Comparison of ENCODE assay signal across 19 cellular contexts in the genomic region with DNA sequence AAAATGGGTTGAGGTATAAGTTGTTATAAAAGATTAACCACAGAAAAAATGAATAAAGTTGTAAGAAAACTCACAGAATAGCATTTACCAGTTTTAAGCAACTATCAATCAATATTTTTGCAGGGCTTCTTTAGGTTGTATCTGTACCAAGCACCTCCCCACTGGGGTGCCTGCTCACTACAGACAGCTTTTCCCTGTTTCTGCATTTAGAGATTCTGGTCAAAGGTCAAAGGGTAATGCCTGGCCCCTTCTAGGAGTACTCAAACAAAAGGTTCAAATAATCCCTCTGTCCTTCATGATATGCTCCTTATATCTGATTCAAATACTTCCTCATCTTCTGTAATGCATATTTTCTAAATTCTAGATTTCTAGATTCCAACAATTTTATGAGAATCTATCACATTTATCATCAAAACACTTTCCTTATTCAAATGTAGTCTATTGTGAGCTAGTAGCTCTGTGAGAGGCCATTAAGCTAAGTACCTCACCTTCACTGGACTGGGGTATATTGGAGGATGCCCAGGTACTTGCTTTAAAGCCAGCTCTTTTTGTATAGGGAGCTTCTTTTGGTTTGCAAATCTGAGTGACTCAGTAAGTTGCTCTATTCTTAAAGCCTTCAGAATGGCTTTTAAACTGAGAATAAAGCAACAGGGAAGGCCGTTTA.
DNase-seq lines count a peak whose midpoint lies in the region; ATAC-seq and TF ChIP-seq lines count a peak whose summit lies in the region.
"Had no signal": no experiment of that assay in that cellular context is flagged by ENCODE, and none has a peak within 500 bp of the region (broad histone marks: within the 10 kb centered on the region; RNA-seq: fewer than 3 reads in every experiment).

No MANE protein-coding gene starts in this region.

- BruUV-seq in Calu3 (replicated peaks; lab: Mats Ljungman, UMichigan) = no TSS peak

- H3K4me3 ChIP-seq in HUES48 (ENCODE audit: low read depth, low read length) (no peak overlapping the region), endodermal cell (ENCODE audit: low read length) (no peak overlapping the region), colonic mucosa (no peak overlapping the region)
- H3K4me3 ChIP-seq: A549; BLaER1 treated with 17β-estradiol and CSF1 and Interleukin-3, amounts not matched to agents 10 nM and 100 nM had no signal

- peak overlapping the region; percentile 87 for H3K27ac ChIP-seq in HUES48 (ENCODE audit: low read depth, low read length)
- H3K27ac ChIP-seq in endodermal cell (ENCODE audit: low read depth, low read length) = no peak overlapping the region
- H3K27ac ChIP-seq in colonic mucosa = no peak overlapping the region
- H3K27ac ChIP-seq: A549; BLaER1 treated with 17β-estradiol and CSF1 and Interleukin-3, amounts not matched to agents 10 nM and 100 nM; HL-60; RWPE1 had no signal

- H3K36me3 ChIP-seq in HUES48 (ENCODE audit: control insufficient read depth, insufficient read depth, low read length) (no peaks in the 10 kb centered on the region), endodermal cell (ENCODE audit: control insufficient read depth, insufficient read depth, low read length) (no peaks in the 10 kb centered on the region), colonic mucosa (no peaks in the 10 kb centered on the region)
- H3K36me3 ChIP-seq: BLaER1 treated with 17β-estradiol and CSF1 and Interleukin-3, amounts not matched to agents 10 nM and 100 nM had no signal

- no peaks in the 10 kb centered on the region for H3K9me3 ChIP-seq in HUES48 (ENCODE audit: control insufficient read depth, insufficient read depth, low read length)
- no peaks in the 10 kb centered on the region for H3K9me3 ChIP-seq in endodermal cell (ENCODE audit: control insufficient read depth, low read length)
- no peaks in the 10 kb centered on the region for H3K9me3 ChIP-seq in colonic mucosa
- H3K9me3 ChIP-seq: A549 had no signal

- H3K27ac Mint-ChIP-seq in Calu3 (ENCODE audit: unreplicated experiment) = peak overlapping the region; percentile 45
- peak overlapping the region; percentile 8 for H3K27ac Mint-ChIP-seq in endodermal cell
- H3K27ac Mint-ChIP-seq in activated naive CD8-positive, alpha-beta T cell treated with anti-CD3 and anti-CD28 coated beads for 36 hours = no peak overlapping the region

- ATAC-seq in SK-N-SH treated with all-trans-retinoic acid at 6 μM for 48 hours = no peak
- no peak for ATAC-seq in GM19324 (IDR thresholded peaks at IDR 0.05; ENCODE audit: low FRiP score, unreplicated experiment)
- ATAC-seq: A549, PC-3 had no signal

- H3K4me3 Mint-ChIP-seq in Calu3 (ENCODE audit: low read depth, unreplicated experiment) (no peak overlapping the region), endodermal cell (no peak overlapping the region)
- no peak overlapping the region for H3K4me3 Mint-ChIP-seq in activated naive CD8-positive, alpha-beta T cell treated with anti-CD3 and anti-CD28 coated beads for 36 hours

- H3K9me3 Mint-ChIP-seq in Calu3 (ENCODE audit: low read depth, unreplicated experiment) (no peaks in the 10 kb centered on the region), endodermal cell (no peaks in the 10 kb centered on the region)
- no peaks in the 10 kb centered on the region for H3K9me3 Mint-ChIP-seq in activated naive CD8-positive, alpha-beta T cell treated with anti-CD3 and anti-CD28 coated beads for 36 hours

- H3K36me3 Mint-ChIP-seq in Calu3 (ENCODE audit: insufficient read depth, unreplicated experiment) (peaks cover 27% of the 10 kb centered on the region), endodermal cell (ENCODE audit: low read depth) (no peaks in the 10 kb centered on the region)
- H3K36me3 Mint-ChIP-seq in activated naive CD8-positive, alpha-beta T cell treated with anti-CD3 and anti-CD28 coated beads for 36 hours = no peaks in the 10 kb centered on the region

- CTCF ChIA-PET in Calu3 (lab: Charles Lee) = no interaction called here

- H3K27me3 ChIP-seq in HUES48 (ENCODE audit: control insufficient read depth, insufficient read depth, low read length) = no peaks in the 10 kb centered on the region
- no peaks in the 10 kb centered on the region for H3K27me3 ChIP-seq in endodermal cell (ENCODE audit: control insufficient read depth, insufficient read depth, low read length, poor library complexity, severe bottlenecking)
- no peaks in the 10 kb centered on the region for H3K27me3 ChIP-seq in colonic mucosa
- H3K27me3 ChIP-seq: BLaER1 treated with 17β-estradiol and CSF1 and Interleukin-3, amounts not matched to agents 10 nM and 100 nM had no signal

- intact Hi-C loops in Calu3 (cut with micrococcal nuclease; ENCODE audit: unreplicated experiment) (loop anchor here (2.0 kb wide), 1 partner anchor 53 kb away; no protein-coding TSS in a partner anchor), colonic mucosa (cut with DNase I) (no loop called here)

- no peak overlapping the region for H3K9ac ChIP-seq in HUES48 (ENCODE audit: low read depth, low read length)
- H3K9ac ChIP-seq in endodermal cell (ENCODE audit: extremely low read depth, low read length, poor library complexity, severe bottlenecking) = no peak overlapping the region
- no peak overlapping the region for H3K9ac ChIP-seq in colonic mucosa (ENCODE audit: low read depth in 2 of 2, low read length in 2 of 2)
- H3K9ac ChIP-seq: BLaER1 treated with 17β-estradiol and CSF1 and Interleukin-3, amounts not matched to agents 10 nM and 100 nM had no signal

- H3K27me3 Mint-ChIP-seq in Calu3 (ENCODE audit: unreplicated experiment) (no peaks in the 10 kb centered on the region), endodermal cell (ENCODE audit: insufficient read depth) (no peaks in the 10 kb centered on the region)
- H3K27me3 Mint-ChIP-seq in activated naive CD8-positive, alpha-beta T cell treated with anti-CD3 and anti-CD28 coated beads for 36 hours = peaks cover 13% of the 10 kb centered on the region

- DNase-seq in Calu3 (no peak), endodermal cell (no peak), iPS-NIHi7 (ENCODE audit: extremely low spot score) (peak; percentile 28), colonic mucosa (no peak)
- DNase-seq in activated naive CD8-positive, alpha-beta T cell treated with anti-CD3 and anti-CD28 coated beads for 36 hours = no peak
- DNase-seq: HCEC 1CT, KG1, NCI-H1436 treated with DMSO at 0.1 percent for 48 hours, NCI-H2029 treated with DMSO at 0.1 percent for 48 hours, NCI-H510A, NCI-H774, PC-3 had no signal

- H3K4me1 ChIP-seq in HUES48 (ENCODE audit: control insufficient read depth, insufficient read depth, low read length) = peaks cover 44% of the 10 kb centered on the region
- no peaks in the 10 kb centered on the region for H3K4me1 ChIP-seq in endodermal cell (ENCODE audit: control insufficient read depth, insufficient read depth, low read length)
- H3K4me1 ChIP-seq in colonic mucosa = no peaks in the 10 kb centered on the region
- H3K4me1 ChIP-seq: BLaER1 treated with 17β-estradiol and CSF1 and Interleukin-3, amounts not matched to agents 10 nM and 100 nM had no signal

- TF ChIP-seq CTCF in Calu3 (IDR thresholded peaks at IDR 0.05; ENCODE audit: unreplicated experiment) = no peak
- TF ChIP-seq CTCF in endodermal cell (conservative IDR thresholded peaks at IDR 0.05) = no peak
- no peak for TF ChIP-seq CTCF in colonic mucosa (IDR thresholded peaks at IDR 0.05)

- WGBS in endodermal cell (ENCODE audit: insufficient coverage in 1 of 2, insufficient read length in 1 of 2), 2 experiments = 61 to 80% methylated on average over 1 of the region's 1 CpG

- H3K4me1 Mint-ChIP-seq in Calu3 (ENCODE audit: low read depth, unreplicated experiment) = peaks cover 16% of the 10 kb centered on the region
- H3K4me1 Mint-ChIP-seq in endodermal cell = peaks cover 8% of the 10 kb centered on the region
- H3K4me1 Mint-ChIP-seq in activated naive CD8-positive, alpha-beta T cell treated with anti-CD3 and anti-CD28 coated beads for 36 hours = no peaks in the 10 kb centered on the region

TF ChIP-seq in SK-N-SH treated with all-trans-retinoic acid at 6 μM for 48 hours, 23 proteins besides CTCF, POLR2A, EP300 and RAD21 (continues in another document):
- TF ChIP-seq ZNF565 (CRISPR knock-in tag; conservative IDR thresholded peaks at IDR 0.05; ENCODE audit: low read depth) (no peak), ZNF70 (CRISPR knock-in tag; IDR thresholded peaks at IDR 0.05) (no peak), BACH2 (CRISPR knock-in tag; IDR thresholded peaks at IDR 0.05; ENCODE audit: borderline replicate concordance) (no peak), PPARA (CRISPR knock-in tag; IDR thresholded peaks at IDR 0.05; ENCODE audit: borderline replicate concordance) (no peak), ZNF8 (CRISPR knock-in tag; IDR thresholded peaks at IDR 0.05) (no peak), ZC3H10 (CRISPR knock-in tag; IDR thresholded peaks at IDR 0.05) (no peak), ZFP3 (CRISPR knock-in tag; IDR thresholded peaks at IDR 0.05) (no peak), TCF4 (CRISPR knock-in tag; IDR thresholded peaks at IDR 0.05; ENCODE audit: borderline replicate concordance) (no peak), RARB (CRISPR knock-in tag; IDR thresholded peaks at IDR 0.05) (no peak), TOX (CRISPR knock-in tag; IDR thresholded peaks at IDR 0.05; ENCODE audit: borderline replicate concordance) (no peak), ESRRG (CRISPR knock-in tag; IDR thresholded peaks at IDR 0.05) (no peak), GLIS3 (CRISPR knock-in tag; IDR thresholded peaks at IDR 0.05) (no peak), ISL1 (CRISPR knock-in tag; IDR thresholded peaks at IDR 0.05) (no peak)
- TF ChIP-seq, protein P1, sequence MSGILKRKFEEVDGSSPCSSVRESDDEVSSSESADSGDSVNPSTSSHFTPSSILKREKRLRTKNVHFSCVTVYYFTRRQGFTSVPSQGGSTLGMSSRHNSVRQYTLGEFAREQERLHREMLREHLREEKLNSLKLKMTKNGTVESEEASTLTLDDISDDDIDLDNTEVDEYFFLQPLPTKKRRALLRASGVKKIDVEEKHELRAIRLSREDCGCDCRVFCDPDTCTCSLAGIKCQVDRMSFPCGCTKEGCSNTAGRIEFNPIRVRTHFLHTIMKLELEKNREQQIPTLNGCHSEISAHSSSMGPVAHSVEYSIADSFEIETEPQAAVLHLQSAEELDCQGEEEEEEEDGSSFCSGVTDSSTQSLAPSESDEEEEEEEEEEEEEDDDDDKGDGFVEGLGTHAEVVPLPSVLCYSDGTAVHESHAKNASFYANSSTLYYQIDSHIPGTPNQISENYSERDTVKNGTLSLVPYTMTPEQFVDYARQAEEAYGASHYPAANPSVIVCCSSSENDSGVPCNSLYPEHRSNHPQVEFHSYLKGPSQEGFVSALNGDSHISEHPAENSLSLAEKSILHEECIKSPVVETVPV (CRISPR knock-in tag; IDR thresholded peaks at IDR 0.05) = no peak
